In the genomic region with DNA sequence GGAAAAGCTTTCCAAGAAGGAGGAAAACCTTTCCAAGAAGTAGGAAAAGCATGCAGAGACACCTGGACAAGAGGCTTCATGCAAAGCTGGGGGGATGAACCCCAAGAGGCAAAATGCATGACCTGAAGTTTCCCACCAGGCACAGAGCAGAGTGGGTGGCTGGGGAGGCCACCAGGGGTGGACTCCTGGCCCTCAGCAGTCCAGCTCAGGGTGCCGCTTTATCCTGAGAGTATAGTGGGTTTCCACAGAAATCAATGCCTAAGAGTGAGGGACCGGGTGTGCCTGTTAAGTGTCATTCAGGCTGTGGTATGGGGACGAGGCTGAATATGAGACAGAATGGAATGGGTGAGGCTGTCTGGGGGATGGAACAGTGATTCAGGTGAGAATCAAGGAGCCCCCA, we compare ENCODE assay signal across 37 cellular contexts. TPM values are rescaled to one million over a fixed set of nuclear protein-coding genes. Genes with fewer than 3 reads are reported as not detected.
"Had no signal": no experiment of that assay in that cellular context is flagged by ENCODE, and none has a peak within 500 bp of the region (broad histone marks: within the 10 kb centered on the region; RNA-seq: fewer than 3 reads in every experiment).

No MANE protein-coding gene starts in this region.

- DNase-seq: activated CD4-positive, alpha-beta T cell treated with anti-CD3 and anti-CD28 coated beads for 36 hours; activated CD4-positive, alpha-beta T cell treated with anti-CD3 and anti-CD28 coated beads, Interleukin-2, amount 10 ng/mL, durations not matched to agents 7 days and 5 days; activated CD4-positive, alpha-beta T cell treated with anti-CD3 and anti-CD28 coated beads, Interleukin-2, amount 50 U/mL, for 48 hours; activated CD4-positive, CD25-positive, alpha-beta regulatory T cell; activated CD4-positive, CD25-positive, alpha-beta regulatory T cell treated with anti-CD3 and anti-CD28 coated beads, Interleukin-2, amount 50 U/mL, for 72 hours; activated CD8-positive, alpha-beta memory T cell treated with anti-CD3 and anti-CD28 coated beads for 24 hours; activated CD8-positive, alpha-beta memory T cell treated with anti-CD3 and anti-CD28 coated beads, Interleukin-2, amount 50 U/mL, for 4 hours; activated CD8-positive, alpha-beta T cell treated with anti-CD3 and anti-CD28 coated beads for 36 hours; activated gamma-delta T cell; activated naive CD4-positive, alpha-beta T cell; activated naive CD4-positive, alpha-beta T cell treated with anti-CD3 and anti-CD28 coated beads, Interleukin-2, amount 10 ng/mL, durations not matched to agents 7 days and 5 days; activated naive CD8-positive, alpha-beta T cell treated with anti-CD3 and anti-CD28 coated beads, Interleukin-2, amount 10 ng/mL, durations not matched to agents 7 days and 5 days; activated T-cell treated with anti-CD3 and anti-CD28 coated beads for 4 hours; activated T-cell treated with anti-CD3 and anti-CD28 coated beads, Interleukin-2, amount 50 U/mL, for 24 hours; activated T-cell treated with anti-CD3 and anti-CD28 coated beads, Interleukin-2, amount 50 U/mL, for 72 hours; central memory CD4-positive, alpha-beta T cell; cerebellar nuclear complex; colonic mucosa; dorsolateral prefrontal cortex; effector memory CD8-positive, alpha-beta T cell; foreskin keratinocyte; gastrocnemius medialis; glutamatergic neuron; heart left ventricle; T-helper 1 cell; T-helper 17 cell; T1000 had no signal

- H3K36me3 Mint-ChIP-seq: activated naive CD4-positive, alpha-beta T cell treated with anti-CD3 and anti-CD28 coated beads, Interleukin-2, amount 10 ng/mL, durations not matched to agents 7 days and 5 days; activated naive CD4-positive, alpha-beta T cell treated with anti-CD3 and anti-CD28 coated beads, Interleukin-2, amount 50 U/mL, for 72 hours; activated naive CD8-positive, alpha-beta T cell treated with anti-CD3 and anti-CD28 coated beads, Interleukin-2, amount 10 ng/mL, durations not matched to agents 7 days and 5 days; brain had no signal

- H3K4me1 ChIP-seq: ascending aorta, breast epithelium, colonic mucosa, gastrocnemius medialis, heart left ventricle had no signal

- H3K27me3 ChIP-seq: ascending aorta, cardiac muscle cell, colonic mucosa, gastrocnemius medialis had no signal

- H3K4me3 ChIP-seq: ascending aorta, breast epithelium, cardiac muscle cell, colonic mucosa, dorsolateral prefrontal cortex, gastrocnemius medialis, heart left ventricle had no signal

- H3K9me3 ChIP-seq: ascending aorta, breast epithelium, colonic mucosa, gastrocnemius medialis, heart left ventricle had no signal

- H3K27ac ChIP-seq: ascending aorta, breast epithelium, cardiac muscle cell, colonic mucosa, dorsolateral prefrontal cortex, foreskin keratinocyte, gastrocnemius medialis, heart left ventricle had no signal

- H3K36me3 ChIP-seq: ascending aorta, breast epithelium, cardiac muscle cell, colonic mucosa, gastrocnemius medialis, heart left ventricle had no signal

- H3K4me3 Mint-ChIP-seq: activated CD4-positive, alpha-beta T cell treated with anti-CD3 and anti-CD28 coated beads for 36 hours; activated CD4-positive, alpha-beta T cell treated with anti-CD3 and anti-CD28 coated beads, Interleukin-2, amount 10 ng/mL, durations not matched to agents 7 days and 5 days; activated CD8-positive, alpha-beta T cell treated with anti-CD3 and anti-CD28 coated beads for 36 hours; activated naive CD4-positive, alpha-beta T cell treated with anti-CD3 and anti-CD28 coated beads, Interleukin-2, amount 10 ng/mL, durations not matched to agents 7 days and 5 days; activated naive CD8-positive, alpha-beta T cell treated with anti-CD3 and anti-CD28 coated beads, Interleukin-2, amount 10 ng/mL, durations not matched to agents 7 days and 5 days; activated T-cell treated with anti-CD3 and anti-CD28 coated beads, Interleukin-2, amount 50 U/mL, for 24 hours; activated T-cell treated with anti-CD3 and anti-CD28 coated beads, Interleukin-2, amount 50 U/mL, for 72 hours; brain; dendritic cell treated with granulocyte-macrophage colony-stimulating factor and Interleukin-4, amounts not matched to agents 40 ng/mL and 50 ng/mL, for 4 days; effector memory CD8-positive, alpha-beta T cell; T-helper 17 cell; T-helper 2 cell treated with Interferon-gamma antibody and Interleukin-4, amounts not matched to agents 5 μg/mL and 100 μg/mL, for 36 hours had no signal

- H3K9me3 Mint-ChIP-seq: activated CD4-positive, alpha-beta T cell treated with anti-CD3 and anti-CD28 coated beads, Interleukin-2, amount 10 ng/mL, durations not matched to agents 7 days and 5 days; activated CD8-positive, alpha-beta T cell treated with anti-CD3 and anti-CD28 coated beads for 36 hours; activated naive CD4-positive, alpha-beta T cell treated with anti-CD3 and anti-CD28 coated beads, Interleukin-2, amount 10 ng/mL, durations not matched to agents 7 days and 5 days; activated naive CD4-positive, alpha-beta T cell treated with anti-CD3 and anti-CD28 coated beads, Interleukin-2, amount 50 U/mL, for 72 hours; activated naive CD8-positive, alpha-beta T cell treated with anti-CD3 and anti-CD28 coated beads, Interleukin-2, amount 10 ng/mL, durations not matched to agents 7 days and 5 days; activated T-cell treated with anti-CD3 and anti-CD28 coated beads, Interleukin-2, amount 50 U/mL, for 24 hours; activated T-cell treated with anti-CD3 and anti-CD28 coated beads, Interleukin-2, amount 50 U/mL, for 72 hours; brain; dendritic cell treated with granulocyte-macrophage colony-stimulating factor and Interleukin-4, amounts not matched to agents 40 ng/mL and 50 ng/mL, for 4 days; effector memory CD8-positive, alpha-beta T cell; T-helper 2 cell treated with Interferon-gamma antibody and Interleukin-4, amounts not matched to agents 5 μg/mL and 100 μg/mL, for 36 hours had no signal

- H3K4me1 Mint-ChIP-seq: activated CD4-positive, alpha-beta T cell treated with anti-CD3 and anti-CD28 coated beads for 36 hours; activated CD4-positive, alpha-beta T cell treated with anti-CD3 and anti-CD28 coated beads, Interleukin-2, amount 10 ng/mL, durations not matched to agents 7 days and 5 days; activated naive CD4-positive, alpha-beta T cell treated with anti-CD3 and anti-CD28 coated beads, Interleukin-2, amount 10 ng/mL, durations not matched to agents 7 days and 5 days; activated naive CD8-positive, alpha-beta T cell treated with anti-CD3 and anti-CD28 coated beads, Interleukin-2, amount 10 ng/mL, durations not matched to agents 7 days and 5 days; brain; T-helper 17 cell had no signal

- H3K27ac Mint-ChIP-seq: activated CD4-positive, alpha-beta T cell treated with anti-CD3 and anti-CD28 coated beads for 36 hours; activated CD4-positive, alpha-beta T cell treated with anti-CD3 and anti-CD28 coated beads, Interleukin-2, amount 10 ng/mL, durations not matched to agents 7 days and 5 days; activated CD8-positive, alpha-beta T cell treated with anti-CD3 and anti-CD28 coated beads for 36 hours; activated naive CD4-positive, alpha-beta T cell treated with anti-CD3 and anti-CD28 coated beads, Interleukin-2, amount 10 ng/mL, durations not matched to agents 7 days and 5 days; activated naive CD4-positive, alpha-beta T cell treated with anti-CD3 and anti-CD28 coated beads, Interleukin-2, amount 50 U/mL, for 72 hours; activated naive CD8-positive, alpha-beta T cell treated with anti-CD3 and anti-CD28 coated beads, Interleukin-2, amount 10 ng/mL, durations not matched to agents 7 days and 5 days; activated T-cell treated with anti-CD3 and anti-CD28 coated beads, Interleukin-2, amount 50 U/mL, for 24 hours; activated T-cell treated with anti-CD3 and anti-CD28 coated beads, Interleukin-2, amount 50 U/mL, for 72 hours; brain; dendritic cell treated with granulocyte-macrophage colony-stimulating factor and Interleukin-4, amounts not matched to agents 40 ng/mL and 50 ng/mL, for 4 days; effector memory CD8-positive, alpha-beta T cell; T-helper 17 cell; T-helper 2 cell treated with Interferon-gamma antibody and Interleukin-4, amounts not matched to agents 5 μg/mL and 100 μg/mL, for 36 hours had no signal

RNA-seq across cellular contexts. Expression of gene SLC35G4, which starts 54.2 kb away (rescaled TPM):
- total RNA-seq: activated CD4-positive, alpha-beta T cell treated with anti-CD3 and anti-CD28 coated beads for 36 hours; activated CD4-positive, alpha-beta T cell treated with anti-CD3 and anti-CD28 coated beads, Interleukin-2, amount 10 ng/mL, durations not matched to agents 7 days and 5 days; activated CD8-positive, alpha-beta T cell treated with anti-CD3 and anti-CD28 coated beads for 36 hours; activated naive CD4-positive, alpha-beta T cell treated with anti-CD3 and anti-CD28 coated beads, Interleukin-2, amount 50 U/mL, for 72 hours; activated naive CD8-positive, alpha-beta T cell treated with anti-CD3 and anti-CD28 coated beads, Interleukin-2, amount 10 ng/mL, durations not matched to agents 7 days and 5 days; activated T-cell treated with anti-CD3 and anti-CD28 coated beads, Interleukin-2, amount 50 U/mL, for 72 hours; ascending aorta; breast epithelium; cardiac muscle cell; colonic mucosa; dorsolateral prefrontal cortex; endothelial cell of umbilical vein; epithelial cell of proximal tubule; esophagus mucosa; foreskin keratinocyte; gastrocnemius medialis; heart left ventricle; T-helper 17 cell had no signal
